In genomic region chr10:84404783-84405182, GRCh38 we compare ENCODE assay signal across 23 cellular contexts.
A peak's percentile ranks its signal among the peaks of the same experiment; 100 is the strongest.
DNase-seq lines count a peak whose midpoint lies in the region; ATAC-seq, FAIRE-seq and TF ChIP-seq lines count a peak whose summit lies in the region.
"Had no signal": no experiment of that assay in that cellular context is flagged by ENCODE, and none has a peak within 500 bp of the region (broad histone marks: within the 10 kb centered on the region; RNA-seq: fewer than 3 reads in every experiment).

No MANE protein-coding gene starts in this region.

- no peaks in the 10 kb centered on the region for H3K27me3 ChIP-seq in HepG2 (ENCODE audit: control insufficient read depth in 1 of 2, insufficient read depth in 2 of 2, low read length in 2 of 2)
- H3K27me3 ChIP-seq in right lobe of liver: no peaks in the 10 kb centered on the region
- no peaks in the 10 kb centered on the region for H3K27me3 ChIP-seq in K562 (ENCODE audit: control insufficient read depth in 2 of 2, insufficient read depth in 2 of 2, low read length in 2 of 2)
- H3K27me3 ChIP-seq: BE2C; BLaER1 treated with 17β-estradiol and CSF1 and Interleukin-3, amounts not matched to agents 10 nM and 100 nM had no signal

- no peak overlapping the region for H2AFZ ChIP-seq in HepG2 (ENCODE audit: low read length)
- H2AFZ ChIP-seq in K562 (ENCODE audit: low read depth, low read length): no peak overlapping the region

- H3K4me2 ChIP-seq in HepG2 (ENCODE audit: low read depth, low read length) (no peak overlapping the region), K562 (ENCODE audit: insufficient read depth, low read length) (no peak overlapping the region)
- H3K4me2 ChIP-seq: A549 had no signal

- in situ Hi-C loops in HepG2 (cut with HindIII; ENCODE audit: extremely low pct_ligation_motif_present, low pct_unique_long_range_greater_than_20kb) (no loop called here), K562 (cut with MboI) (no loop called here)

- H3K4me3 ChIP-seq in HepG2 (replicated peaks in 1 of 3; ENCODE audit: insufficient read depth in 1 of 3, low read depth in 2 of 3, low read length in 3 of 3): no peak overlapping the region
- no peak overlapping the region for H3K4me3 ChIP-seq in right lobe of liver
- no peak overlapping the region for H3K4me3 ChIP-seq in K562
- H3K4me3 ChIP-seq: A549; BLaER1 treated with 17β-estradiol and CSF1 and Interleukin-3, amounts not matched to agents 10 nM and 100 nM had no signal

- H3K79me2 ChIP-seq in HepG2 (ENCODE audit: insufficient read depth, low read length) (no peaks in the 10 kb centered on the region), K562 (ENCODE audit: control insufficient read depth, insufficient read depth, low read length) (no peaks in the 10 kb centered on the region)

- POLR2A ChIA-PET in HepG2 (lab: Yijun Ruan, JAX): no interaction called here
- POLR2A ChIA-PET in K562 (lab: Yijun Ruan, JAX): no interaction called here

- DNase-seq in HepG2 (ENCODE audit: low spot score) (no peak), right lobe of liver (no peak), K562 (ENCODE audit: extremely low read depth in 1 of 4, low spot score in 3 of 4) (no peak), frontal cortex (ENCODE audit: low spot score in 2 of 2) (no peak), inferior parietal cortex (ENCODE audit: extremely low spot score) (no peak)
- no peak for DNase-seq in activated CD4-positive, alpha-beta T cell treated with anti-CD3 and anti-CD28 coated beads, Interleukin-2, amount 50 U/mL, for 4 hours
- DNase-seq: ACHN; AML-193; BE2C; CD4-positive, alpha-beta T cell; CD8-positive, alpha-beta memory T cell; DMS 273 treated with DMSO at 0.1 percent for 48 hours; DMS53; DMS79 treated with DMSO at 0.1 percent for 48 hours; GF-D8; GOT3; H9 had no signal

- TF ChIP-seq CTCF in HepG2 (CRISPR knock-in tag; IDR thresholded peaks at IDR 0.05) (no peak), right lobe of liver (IDR thresholded peaks at IDR 0.05) (no peak), K562 (IDR thresholded peaks at IDR 0.05 in 2 of 3, conservative IDR thresholded peaks at IDR 0.05 in 1 of 3; ENCODE audit: insufficient read depth in 2 of 3, low read depth in 1 of 3, low read length in 3 of 3) (no peak)

- no peaks in the 10 kb centered on the region for H3K4me1 ChIP-seq in HepG2 (ENCODE audit: insufficient read depth, low read length)
- no peaks in the 10 kb centered on the region for H3K4me1 ChIP-seq in right lobe of liver
- H3K4me1 ChIP-seq in K562 (replicated peaks in 1 of 2; ENCODE audit: control insufficient read depth in 2 of 2, insufficient read depth in 2 of 2, low read length in 2 of 2): no peaks in the 10 kb centered on the region
- H3K4me1 ChIP-seq: A549, BE2C had no signal

- no peak overlapping the region for H3K27ac ChIP-seq in HepG2 (ENCODE audit: extremely low read length, insufficient read depth, low read length)
- no peak overlapping the region for H3K27ac ChIP-seq in right lobe of liver
- no peak overlapping the region for H3K27ac ChIP-seq in K562 (ENCODE audit: extremely low read depth, low read depth, low read length)
- H3K27ac ChIP-seq: 22Rv1; A549; BLaER1 treated with 17β-estradiol and CSF1 and Interleukin-3, amounts not matched to agents 10 nM and 100 nM had no signal

- intact Hi-C loops in HepG2 (cut with micrococcal nuclease; ENCODE audit: unreplicated experiment) (no loop called here), right lobe of liver (cut with DNase I) (no loop called here), K562 (cut with micrococcal nuclease) (no loop called here)

- H3K9me3 ChIP-seq in HepG2 (ENCODE audit: low read length): no peaks in the 10 kb centered on the region
- no peaks in the 10 kb centered on the region for H3K9me3 ChIP-seq in right lobe of liver
- H3K9me3 ChIP-seq in K562 (replicated peaks; ENCODE audit: control insufficient read depth, insufficient read depth, low read depth, low read length): no peaks in the 10 kb centered on the region
- H3K9me3 ChIP-seq: A549, BE2C had no signal

- H4K20me1 ChIP-seq in HepG2 (ENCODE audit: insufficient read depth, low read length): no peaks in the 10 kb centered on the region
- no peaks in the 10 kb centered on the region for H4K20me1 ChIP-seq in K562 (replicated peaks; ENCODE audit: control insufficient read depth, insufficient read depth, low read length)

- no peak for TF ChIP-seq EP300 in HepG2 (IDR thresholded peaks at IDR 0.05; ENCODE audit: low read depth in 2 of 2, low read length in 2 of 2)
- no peak for TF ChIP-seq EP300 in HepG2 (CRISPR knock-in tag; IDR thresholded peaks at IDR 0.05; ENCODE audit: borderline replicate concordance)
- no peak for TF ChIP-seq EP300 in K562 (IDR thresholded peaks at IDR 0.05; ENCODE audit: low read length)

- CTCF ChIA-PET in HepG2 (lab: Yijun Ruan, JAX; ENCODE audit: low intra/inter-chr PET ratio, low total read pairs) (no interaction called here), K562 (lab: Yijun Ruan, JAX; ENCODE audit: low intra/inter-chr PET ratio) (no interaction called here)

- H3K9me1 ChIP-seq in K562 (ENCODE audit: control insufficient read depth, insufficient read depth, low read length): no peaks in the 10 kb centered on the region

- TF ChIP-seq RAD21 in HepG2 (CRISPR knock-in tag; IDR thresholded peaks at IDR 0.05) (no peak), K562 (CRISPR knock-in tag; conservative IDR thresholded peaks at IDR 0.05 in 1 of 2, IDR thresholded peaks at IDR 0.05 in 1 of 2) (no peak)

- H3K9ac ChIP-seq in HepG2 (ENCODE audit: insufficient read depth, low read depth, low read length): no peak overlapping the region
- H3K9ac ChIP-seq in K562 (ENCODE audit: insufficient read depth in 1 of 2, low read depth in 2 of 2, low read length in 2 of 2): no peak overlapping the region
- H3K9ac ChIP-seq: BLaER1 treated with 17β-estradiol and CSF1 and Interleukin-3, amounts not matched to agents 10 nM and 100 nM had no signal

- no peaks in the 10 kb centered on the region for H3K36me3 ChIP-seq in HepG2 (replicated peaks in 1 of 2; ENCODE audit: control insufficient read depth in 1 of 2, insufficient read depth in 2 of 2, low read length in 2 of 2)
- H3K36me3 ChIP-seq in right lobe of liver: no peaks in the 10 kb centered on the region
- H3K36me3 ChIP-seq in K562 (ENCODE audit: control insufficient read depth, insufficient read depth, low read length): no peaks in the 10 kb centered on the region
- H3K36me3 ChIP-seq: BE2C had no signal

- no peak for ATAC-seq in HepG2
- no peak for ATAC-seq in right lobe of liver
- no peak for ATAC-seq in K562
- ATAC-seq in GM21717 (IDR thresholded peaks at IDR 0.05; ENCODE audit: unreplicated experiment): no peak
- ATAC-seq: A549, HCT116 had no signal

- BruUV-seq in HepG2 (replicated peaks; lab: Mats Ljungman, UMichigan) (no TSS peak), K562 (replicated peaks; lab: Mats Ljungman, UMichigan) (no TSS peak)

- no peak for FAIRE-seq in HepG2 (lab: Jason Lieb, UNC)
- FAIRE-seq in K562 (lab: Jason Lieb, UNC): no peak
- peak; percentile 3 for FAIRE-seq in frontal cortex (lab: Jason Lieb, UNC)
- FAIRE-seq: A549, GM18507 had no signal

- TF ChIP-seq POLR2A in HepG2 (IDR thresholded peaks at IDR 0.05; ENCODE audit: insufficient read depth in 1 of 2, low read depth in 2 of 2, low read length in 2 of 2) (no peak), right lobe of liver (IDR thresholded peaks at IDR 0.05) (no peak), K562 (conservative IDR thresholded peaks at IDR 0.05) (no peak)

- WGBS in HepG2 (ENCODE audit: low lambda C conversion rate): 93% methylated on average over 1 of the region's 1 CpG
- 88% methylated on average over 1 of the region's 1 CpG for WGBS in right lobe of liver (ENCODE audit: insufficient coverage, low coverage, low lambda C conversion rate, missing lambda C conversion rate)
- WGBS in K562 (ENCODE audit: insufficient coverage, low coverage, missing lambda C conversion rate): 35% methylated on average over 1 of the region's 1 CpG

TF ChIP-seq in HepG2, 621 proteins besides CTCF, POLR2A, EP300 and RAD21 (continues in another document):
- TF ChIP-seq ZBTB43 (CRISPR knock-in tag; conservative IDR thresholded peaks at IDR 0.05): no peak
- no peak for TF ChIP-seq PHB2 (IDR thresholded peaks at IDR 0.05; ENCODE audit: partially characterized antibody)
- no peak for TF ChIP-seq IKZF4 (CRISPR knock-in tag; IDR thresholded peaks at IDR 0.05; ENCODE audit: borderline replicate concordance, low read depth, not compliant biosample characterization)
- no peak for TF ChIP-seq ZFP82 (CRISPR knock-in tag; IDR thresholded peaks at IDR 0.05; ENCODE audit: borderline replicate concordance)
- TF ChIP-seq CEBPB (IDR thresholded peaks at IDR 0.05; ENCODE audit: borderline replicate concordance, low read depth, low read length): peak; percentile 67; the same call in 1 of the 2 replicates

TF ChIP-seq in K562, 482 proteins besides CTCF, POLR2A, EP300 and RAD21:
- TF ChIP-seq CEBPG (CRISPR knock-in tag; IDR thresholded peaks at IDR 0.05): no peak
- TF ChIP-seq CEBPG (tag; conservative IDR thresholded peaks at IDR 0.05 in 1 of 2, IDR thresholded peaks at IDR 0.05 in 1 of 2): peak; percentile 54 to 79; a peak in 3 of 4 replicates
- no peak for TF ChIP-seq RBM15 (IDR thresholded peaks at IDR 0.05; ENCODE audit: insufficient read depth, low read length)
- no peak for TF ChIP-seq NFATC3 (IDR thresholded peaks at IDR 0.05)
- no peak for TF ChIP-seq SRSF1 (IDR thresholded peaks at IDR 0.05; ENCODE audit: low read depth, low read length)
- no peak for TF ChIP-seq DACH1 (IDR thresholded peaks at IDR 0.05; ENCODE audit: partially characterized antibody)
- no peak for TF ChIP-seq RCOR1 (IDR thresholded peaks at IDR 0.05; ENCODE audit: borderline replicate concordance in 1 of 2, low read depth in 2 of 2, low read length in 2 of 2)
- TF ChIP-seq, protein P1, sequence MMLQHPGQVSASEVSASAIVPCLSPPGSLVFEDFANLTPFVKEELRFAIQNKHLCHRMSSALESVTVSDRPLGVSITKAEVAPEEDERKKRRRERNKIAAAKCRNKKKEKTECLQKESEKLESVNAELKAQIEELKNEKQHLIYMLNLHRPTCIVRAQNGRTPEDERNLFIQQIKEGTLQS (IDR thresholded peaks at IDR 0.05): peak; percentile 34; the same call in 1 of the 2 replicates
- TF ChIP-seq, protein P1 (CRISPR knock-in tag; conservative IDR thresholded peaks at IDR 0.05): no peak
- TF ChIP-seq CEBPB (tag; IDR thresholded peaks at IDR 0.05): peak; percentile 64

Comparison
In these comparisons a context has a peak if more than half of its experiments do, and no peak if none do; other contexts are left out.
1. Of the 241 proteins assayed by ChIP-seq in both HepG2 and K562: peak only in HepG2: none; only in K562: CEBPG; in both: CEBPB; in neither: 238; mixed calls (peak in some experiments, not most) for 1.